ENCODE assay signal across 28 cellular contexts in genomic region chr20:61764471-61765020, GRCh38.
"Had no signal": no experiment of that assay in that cellular context is flagged by ENCODE, and none has a peak within 500 bp of the region (broad histone marks: within the 10 kb centered on the region; RNA-seq: fewer than 3 reads in every experiment).

No MANE protein-coding gene starts in this region.

- H3K36me3 ChIP-seq: brain microvascular endothelial cell, cardiac muscle cell, SJCRH30, WERI-Rb-1 had no signal

- H3K4me1 ChIP-seq: SJCRH30 had no signal

- H3K4me2 ChIP-seq: SK-N-SH had no signal

- H3K36me3 Mint-ChIP-seq: activated naive CD4-positive, alpha-beta T cell treated with anti-CD3 and anti-CD28 coated beads, Interleukin-2, amount 50 U/mL, for 72 hours; IgD-negative memory B cell had no signal

- H3K9me3 Mint-ChIP-seq: activated CD4-positive, alpha-beta memory T cell treated with anti-CD3 and anti-CD28 coated beads, Interleukin-2, amount 10 ng/mL, durations not matched to agents 7 days and 5 days; activated naive CD4-positive, alpha-beta T cell treated with anti-CD3 and anti-CD28 coated beads, Interleukin-2, amount 50 U/mL, for 72 hours; activated naive CD8-positive, alpha-beta T cell treated with anti-CD3 and anti-CD28 coated beads, Interleukin-2, amount 50 U/mL, for 24 hours; activated T-helper 17 cell treated with anti-CD3 and anti-CD28 coated beads, Interleukin-2, amount 50 U/mL, for 72 hours had no signal

- H3K27ac Mint-ChIP-seq: activated CD4-positive, alpha-beta memory T cell treated with anti-CD3 and anti-CD28 coated beads, Interleukin-2, amount 10 ng/mL, durations not matched to agents 7 days and 5 days; activated CD4-positive, alpha-beta T cell treated with anti-CD3 and anti-CD28 coated beads for 36 hours; activated naive CD4-positive, alpha-beta T cell treated with anti-CD3 and anti-CD28 coated beads, Interleukin-2, amount 50 U/mL, for 72 hours; activated naive CD8-positive, alpha-beta T cell treated with anti-CD3 and anti-CD28 coated beads, Interleukin-2, amount 50 U/mL, for 24 hours; activated T-helper 17 cell treated with anti-CD3 and anti-CD28 coated beads, Interleukin-2, amount 50 U/mL, for 72 hours; IgD-negative memory B cell had no signal

- H3K4me3 Mint-ChIP-seq: activated CD4-positive, alpha-beta memory T cell treated with anti-CD3 and anti-CD28 coated beads, Interleukin-2, amount 10 ng/mL, durations not matched to agents 7 days and 5 days; activated CD4-positive, alpha-beta T cell treated with anti-CD3 and anti-CD28 coated beads for 36 hours; activated naive CD8-positive, alpha-beta T cell treated with anti-CD3 and anti-CD28 coated beads, Interleukin-2, amount 50 U/mL, for 24 hours; activated T-helper 17 cell treated with anti-CD3 and anti-CD28 coated beads, Interleukin-2, amount 50 U/mL, for 72 hours; IgD-negative memory B cell had no signal

- H3K9me3 ChIP-seq: SJCRH30, SK-N-SH had no signal

- ATAC-seq: activated CD4-positive, alpha-beta T cell treated with anti-CD3 and anti-CD28 coated beads for 36 hours; activated naive CD4-positive, alpha-beta T cell treated with anti-CD3 and anti-CD28 coated beads, Interleukin-2, amount 50 U/mL, for 72 hours; activated naive CD8-positive, alpha-beta T cell treated with anti-CD3 and anti-CD28 coated beads, Interleukin-2, amount 50 U/mL, for 24 hours; activated T-helper 17 cell treated with anti-CD3 and anti-CD28 coated beads, Interleukin-2, amount 50 U/mL, for 72 hours; Panc1 had no signal

- H3K4me1 Mint-ChIP-seq: activated CD4-positive, alpha-beta memory T cell treated with anti-CD3 and anti-CD28 coated beads, Interleukin-2, amount 10 ng/mL, durations not matched to agents 7 days and 5 days; activated CD4-positive, alpha-beta T cell treated with anti-CD3 and anti-CD28 coated beads for 36 hours; activated naive CD8-positive, alpha-beta T cell treated with anti-CD3 and anti-CD28 coated beads, Interleukin-2, amount 50 U/mL, for 24 hours; activated T-helper 17 cell treated with anti-CD3 and anti-CD28 coated beads, Interleukin-2, amount 50 U/mL, for 72 hours; IgD-negative memory B cell had no signal

- H3K4me3 ChIP-seq: cardiac muscle cell, SJCRH30 had no signal

- H3K27me3 Mint-ChIP-seq: activated CD4-positive, alpha-beta memory T cell treated with anti-CD3 and anti-CD28 coated beads, Interleukin-2, amount 10 ng/mL, durations not matched to agents 7 days and 5 days; activated naive CD8-positive, alpha-beta T cell treated with anti-CD3 and anti-CD28 coated beads, Interleukin-2, amount 50 U/mL, for 24 hours had no signal

- DNase-seq: activated CD4-positive, alpha-beta memory T cell treated with anti-CD3 and anti-CD28 coated beads, Interleukin-2, amount 10 ng/mL, durations not matched to agents 7 days and 5 days; activated CD4-positive, alpha-beta T cell treated with anti-CD3 and anti-CD28 coated beads for 36 hours; activated CD4-positive, alpha-beta T cell treated with anti-CD3 and anti-CD28 coated beads, Interleukin-2, amount 50 U/mL, for 1 hour; activated naive CD8-positive, alpha-beta T cell treated with anti-CD3 and anti-CD28 coated beads, Interleukin-2, amount 50 U/mL, for 24 hours; activated T-cell treated with anti-CD3 and anti-CD28 coated beads for 4 hours; activated T-cell treated with anti-CD3 and anti-CD28 coated beads, Interleukin-2, amount 50 U/mL, for 48 hours; amygdala; brain microvascular endothelial cell; KG1; NCI-H1092; NCI-H1417; NCI-H1930; NCI-H2171; NCI-H226; NCI-H69; NK-92 treated with Interleukin-12 subunit alpha and Interleukin-12 subunit beta, amount 100 ng/mL, for 24 hours; OCI-M1; Right ventricle myocardium superior; RPMI8226; SJCRH30; SK-N-SH; T-helper 1 cell; WERI-Rb-1 had no signal

- H3K27me3 ChIP-seq: brain microvascular endothelial cell, cardiac muscle cell had no signal

- H3K27ac ChIP-seq: brain microvascular endothelial cell, cardiac muscle cell, SJCRH30, WERI-Rb-1 had no signal

- H3K9ac ChIP-seq: SK-N-SH had no signal
